ENCODE assay signal across 1 cellular context in the genomic region with DNA sequence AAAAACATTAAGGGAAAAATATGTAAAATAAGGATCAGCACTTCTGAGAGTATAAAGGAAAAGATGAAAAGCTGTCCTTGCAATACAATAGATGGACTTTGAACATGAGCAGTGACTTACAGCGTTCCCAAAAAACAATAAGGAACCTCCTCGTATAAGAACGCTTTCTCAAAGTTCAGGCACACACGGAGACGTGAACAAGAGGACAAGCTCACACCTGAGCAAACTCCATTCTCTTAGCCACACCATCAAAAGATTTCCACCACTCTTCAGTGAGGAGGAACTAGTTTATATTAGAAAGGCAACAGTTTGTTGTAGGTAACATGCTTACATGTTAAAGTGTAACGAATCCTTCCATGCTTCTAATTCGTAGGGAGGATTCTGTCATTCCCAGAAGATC.
TF ChIP-seq lines count a peak whose summit lies in the region.

No MANE protein-coding gene starts in this region.

TF ChIP-seq in GM23338, 12 proteins besides CTCF, POLR2A, EP300 and RAD21 (continued from another document):
- TF ChIP-seq, protein P1, sequence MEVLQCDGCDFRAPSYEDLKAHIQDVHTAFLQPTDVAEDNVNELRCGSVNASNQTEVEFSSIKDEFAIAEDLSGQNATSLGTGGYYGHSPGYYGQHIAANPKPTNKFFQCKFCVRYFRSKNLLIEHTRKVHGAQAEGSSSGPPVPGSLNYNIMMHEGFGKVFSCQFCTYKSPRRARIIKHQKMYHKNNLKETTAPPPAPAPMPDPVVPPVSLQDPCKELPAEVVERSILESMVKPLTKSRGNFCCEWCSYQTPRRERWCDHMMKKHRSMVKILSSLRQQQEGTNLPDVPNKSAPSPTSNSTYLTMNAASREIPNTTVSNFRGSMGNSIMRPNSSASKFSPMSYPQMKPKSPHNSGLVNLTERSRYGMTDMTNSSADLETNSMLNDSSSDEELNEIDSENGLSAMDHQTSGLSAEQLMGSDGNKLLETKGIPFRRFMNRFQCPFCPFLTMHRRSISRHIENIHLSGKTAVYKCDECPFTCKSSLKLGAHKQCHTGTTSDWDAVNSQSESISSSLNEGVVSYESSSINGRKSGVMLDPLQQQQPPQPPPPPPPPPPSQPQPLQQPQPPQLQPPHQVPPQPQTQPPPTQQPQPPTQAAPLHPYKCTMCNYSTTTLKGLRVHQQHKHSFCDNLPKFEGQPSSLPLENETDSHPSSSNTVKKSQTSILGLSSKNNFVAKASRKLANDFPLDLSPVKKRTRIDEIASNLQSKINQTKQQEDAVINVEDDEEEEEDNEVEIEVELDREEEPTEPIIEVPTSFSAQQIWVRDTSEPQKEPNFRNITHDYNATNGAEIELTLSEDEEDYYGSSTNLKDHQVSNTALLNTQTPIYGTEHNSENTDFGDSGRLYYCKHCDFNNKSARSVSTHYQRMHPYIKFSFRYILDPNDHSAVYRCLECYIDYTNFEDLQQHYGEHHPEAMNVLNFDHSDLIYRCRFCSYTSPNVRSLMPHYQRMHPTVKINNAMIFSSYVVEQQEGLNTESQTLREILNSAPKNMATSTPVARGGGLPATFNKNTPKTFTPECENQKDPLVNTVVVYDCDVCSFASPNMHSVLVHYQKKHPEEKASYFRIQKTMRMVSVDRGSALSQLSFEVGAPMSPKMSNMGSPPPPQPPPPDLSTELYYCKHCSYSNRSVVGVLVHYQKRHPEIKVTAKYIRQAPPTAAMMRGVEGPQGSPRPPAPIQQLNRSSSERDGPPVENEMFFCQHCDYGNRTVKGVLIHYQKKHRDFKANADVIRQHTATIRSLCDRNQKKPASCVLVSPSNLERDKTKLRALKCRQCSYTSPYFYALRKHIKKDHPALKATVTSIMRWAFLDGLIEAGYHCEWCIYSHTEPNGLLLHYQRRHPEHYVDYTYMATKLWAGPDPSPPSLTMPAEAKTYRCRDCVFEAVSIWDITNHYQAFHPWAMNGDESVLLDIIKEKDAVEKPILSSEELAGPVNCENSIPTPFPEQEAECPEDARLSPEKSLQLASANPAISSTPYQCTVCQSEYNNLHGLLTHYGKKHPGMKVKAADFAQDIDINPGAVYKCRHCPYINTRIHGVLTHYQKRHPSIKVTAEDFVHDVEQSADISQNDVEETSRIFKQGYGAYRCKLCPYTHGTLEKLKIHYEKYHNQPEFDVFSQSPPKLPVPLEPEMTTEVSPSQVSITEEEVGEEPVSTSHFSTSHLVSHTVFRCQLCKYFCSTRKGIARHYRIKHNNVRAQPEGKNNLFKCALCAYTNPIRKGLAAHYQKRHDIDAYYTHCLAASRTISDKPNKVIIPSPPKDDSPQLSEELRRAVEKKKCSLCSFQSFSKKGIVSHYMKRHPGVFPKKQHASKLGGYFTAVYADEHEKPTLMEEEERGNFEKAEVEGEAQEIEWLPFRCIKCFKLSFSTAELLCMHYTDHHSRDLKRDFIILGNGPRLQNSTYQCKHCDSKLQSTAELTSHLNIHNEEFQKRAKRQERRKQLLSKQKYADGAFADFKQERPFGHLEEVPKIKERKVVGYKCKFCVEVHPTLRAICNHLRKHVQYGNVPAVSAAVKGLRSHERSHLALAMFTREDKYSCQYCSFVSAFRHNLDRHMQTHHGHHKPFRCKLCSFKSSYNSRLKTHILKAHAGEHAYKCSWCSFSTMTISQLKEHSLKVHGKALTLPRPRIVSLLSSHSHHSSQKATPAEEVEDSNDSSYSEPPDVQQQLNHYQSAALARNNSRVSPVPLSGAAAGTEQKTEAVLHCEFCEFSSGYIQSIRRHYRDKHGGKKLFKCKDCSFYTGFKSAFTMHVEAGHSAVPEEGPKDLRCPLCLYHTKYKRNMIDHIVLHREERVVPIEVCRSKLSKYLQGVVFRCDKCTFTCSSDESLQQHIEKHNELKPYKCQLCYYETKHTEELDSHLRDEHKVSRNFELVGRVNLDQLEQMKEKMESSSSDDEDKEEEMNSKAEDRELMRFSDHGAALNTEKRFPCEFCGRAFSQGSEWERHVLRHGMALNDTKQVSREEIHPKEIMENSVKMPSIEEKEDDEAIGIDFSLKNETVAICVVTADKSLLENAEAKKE (CRISPR knock-in tag; IDR thresholded peaks at IDR 0.05), result no peak
- TF ChIP-seq, protein P2, sequence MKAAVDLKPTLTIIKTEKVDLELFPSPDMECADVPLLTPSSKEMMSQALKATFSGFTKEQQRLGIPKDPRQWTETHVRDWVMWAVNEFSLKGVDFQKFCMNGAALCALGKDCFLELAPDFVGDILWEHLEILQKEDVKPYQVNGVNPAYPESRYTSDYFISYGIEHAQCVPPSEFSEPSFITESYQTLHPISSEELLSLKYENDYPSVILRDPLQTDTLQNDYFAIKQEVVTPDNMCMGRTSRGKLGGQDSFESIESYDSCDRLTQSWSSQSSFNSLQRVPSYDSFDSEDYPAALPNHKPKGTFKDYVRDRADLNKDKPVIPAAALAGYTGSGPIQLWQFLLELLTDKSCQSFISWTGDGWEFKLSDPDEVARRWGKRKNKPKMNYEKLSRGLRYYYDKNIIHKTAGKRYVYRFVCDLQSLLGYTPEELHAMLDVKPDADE (IDR thresholded peaks at IDR 0.05), result no peak
- no peak for TF ChIP-seq CREB1 (CRISPR knock-in tag; IDR thresholded peaks at IDR 0.05; ENCODE audit: low read depth)
